ENCODE assay signal across 18 cellular contexts in the genomic region with DNA sequence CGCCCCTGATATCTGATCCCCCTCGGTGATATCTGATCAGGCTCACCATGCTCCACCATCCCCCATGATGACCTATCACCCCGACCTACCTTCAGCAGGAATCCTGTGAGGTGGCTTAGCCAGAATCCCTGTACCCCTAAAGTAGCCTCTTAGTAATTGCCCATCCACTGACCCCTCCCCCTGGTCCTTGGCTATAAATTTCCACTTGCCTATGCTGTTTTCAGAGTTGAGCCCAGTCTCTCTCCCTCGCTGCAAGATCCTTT.
DNase-seq lines count a peak whose midpoint lies in the region; ATAC-seq and TF ChIP-seq lines count a peak whose summit lies in the region.
"Had no signal": no experiment of that assay in that cellular context is flagged by ENCODE, and none has a peak within 500 bp of the region (broad histone marks: within the 10 kb centered on the region; RNA-seq: fewer than 3 reads in every experiment).

No MANE protein-coding gene starts in this region.

- H3K79me2 ChIP-seq in GM23338 (replicated peaks; ENCODE audit: insufficient read depth) (no peaks in the 10 kb centered on the region), neural progenitor cell (ENCODE audit: low read depth) (no peaks in the 10 kb centered on the region)

- H3K9ac ChIP-seq in endodermal cell (ENCODE audit: extremely low read depth, low read length, poor library complexity, severe bottlenecking) (no peak overlapping the region), neural progenitor cell (no peak overlapping the region)

- H3K9me3 Mint-ChIP-seq in GM23338 (no peaks in the 10 kb centered on the region; the same call in 2 of the 3 replicates), endodermal cell (no peaks in the 10 kb centered on the region), neural progenitor cell (peaks cover 11% of the 10 kb centered on the region)
- H3K9me3 Mint-ChIP-seq: CD8-positive, alpha-beta T cell; HFFc6 had no signal

- peaks cover 26% of the 10 kb centered on the region for H3K4me1 Mint-ChIP-seq in GM23338
- H3K4me1 Mint-ChIP-seq in endodermal cell: peaks cover 30% of the 10 kb centered on the region
- H3K4me1 Mint-ChIP-seq in neural progenitor cell: peaks cover 10% of the 10 kb centered on the region
- H3K4me1 Mint-ChIP-seq: CD14-positive monocyte had no signal

- H3K27ac ChIP-seq in C4-2B: peak overlapping the region; percentile 67
- H3K27ac ChIP-seq in GM23338 (ENCODE audit: low read depth): no peak overlapping the region
- H3K27ac ChIP-seq in endodermal cell (ENCODE audit: low read depth, low read length): no peak overlapping the region
- H3K27ac ChIP-seq in neural progenitor cell: no peak overlapping the region
- H3K27ac ChIP-seq: A549, HL-60 had no signal

- H3K27me3 ChIP-seq in GM23338 (ENCODE audit: insufficient read depth) (no peaks in the 10 kb centered on the region), endodermal cell (ENCODE audit: control insufficient read depth, insufficient read depth, low read length, poor library complexity, severe bottlenecking) (no peaks in the 10 kb centered on the region), neural progenitor cell (no peaks in the 10 kb centered on the region)
- H3K27me3 ChIP-seq: BE2C had no signal

- H3K36me3 Mint-ChIP-seq in GM23338 (ENCODE audit: low read depth): no peaks in the 10 kb centered on the region
- H3K36me3 Mint-ChIP-seq in endodermal cell (ENCODE audit: low read depth): no peaks in the 10 kb centered on the region
- H3K36me3 Mint-ChIP-seq in neural progenitor cell: no peaks in the 10 kb centered on the region
- H3K36me3 Mint-ChIP-seq: CD14-positive monocyte; CD8-positive, alpha-beta T cell had no signal

- H3K9me2 ChIP-seq in GM23338 (ENCODE audit: insufficient read depth): peaks cover 6% of the 10 kb centered on the region; the same call in 1 of the 2 replicates

- no peaks in the 10 kb centered on the region for H3K9me3 ChIP-seq in endodermal cell (ENCODE audit: control insufficient read depth, low read length)
- H3K9me3 ChIP-seq in neural progenitor cell (ENCODE audit: low read depth): no peaks in the 10 kb centered on the region
- H3K9me3 ChIP-seq: A549, BE2C had no signal

- TF ChIP-seq CTCF in C4-2B (conservative IDR thresholded peaks at IDR 0.05) (no peak), GM23338 (conservative IDR thresholded peaks at IDR 0.05; ENCODE audit: low read depth in 2 of 2) (no peak), endodermal cell (conservative IDR thresholded peaks at IDR 0.05) (no peak), neural progenitor cell (IDR thresholded peaks at IDR 0.05) (no peak)

- H3K4me3 Mint-ChIP-seq in GM23338 (no peak overlapping the region), endodermal cell (no peak overlapping the region), neural progenitor cell (no peak overlapping the region)
- H3K4me3 Mint-ChIP-seq: CD14-positive monocyte; CD8-positive, alpha-beta T cell; HFFc6 had no signal

- peak; percentile 75 for ATAC-seq in GM23338
- no peak for ATAC-seq in HG03354 (IDR thresholded peaks at IDR 0.05; ENCODE audit: poor library complexity, severe bottlenecking, unreplicated experiment)
- no peak for ATAC-seq in GM21381 (IDR thresholded peaks at IDR 0.05; ENCODE audit: unreplicated experiment)
- ATAC-seq: A549; CD8-positive, alpha-beta T cell had no signal

- H3K27me3 Mint-ChIP-seq in GM23338 (ENCODE audit: insufficient read depth, low read depth, poor library complexity): peaks cover 2% of the 10 kb centered on the region
- peaks cover 6% of the 10 kb centered on the region for H3K27me3 Mint-ChIP-seq in endodermal cell (ENCODE audit: insufficient read depth)
- H3K27me3 Mint-ChIP-seq in neural progenitor cell (ENCODE audit: insufficient read depth, low read depth): no peaks in the 10 kb centered on the region

- H3K4me2 ChIP-seq in GM23338 (no peak overlapping the region), neural progenitor cell (no peak overlapping the region)
- H3K4me2 ChIP-seq: A549 had no signal

- DNase-seq in GM23338 (ENCODE audit: low spot score) (peak; percentile 45), endodermal cell (no peak), neural progenitor cell (ENCODE audit: low spot score) (no peak), superior temporal gyrus (ENCODE audit: extremely low spot score) (no peak)
- DNase-seq: BE2C; CD8-positive, alpha-beta T cell; COR-L47; DMS153; DMS79 treated with DMSO at 0.1 percent for 48 hours; EL; HCEC 1CT; HFFc6 had no signal

- H2AFZ ChIP-seq in GM23338 (peak overlapping the region; percentile 24; the same call in 1 of the 2 replicates), neural progenitor cell (replicated peaks) (peak overlapping the region; percentile 17)

- WGBS in endodermal cell (ENCODE audit: insufficient coverage in 1 of 2, insufficient read length in 1 of 2), 2 experiments: 44 to 61% methylated on average over 3 to 4 of the region's 4 CpGs

- H3K36me3 ChIP-seq in GM23338 (ENCODE audit: insufficient read depth): no peaks in the 10 kb centered on the region
- H3K36me3 ChIP-seq in endodermal cell (ENCODE audit: control insufficient read depth, insufficient read depth, low read length): no peaks in the 10 kb centered on the region
- no peaks in the 10 kb centered on the region for H3K36me3 ChIP-seq in neural progenitor cell
- H3K36me3 ChIP-seq: BE2C had no signal

- H3K4me1 ChIP-seq in GM23338 (ENCODE audit: insufficient read depth) (peaks cover 7% of the 10 kb centered on the region; the same call in 1 of the 2 replicates), endodermal cell (ENCODE audit: control insufficient read depth, insufficient read depth, low read length) (peaks cover 11% of the 10 kb centered on the region), neural progenitor cell (peaks cover 5% of the 10 kb centered on the region)
- H3K4me1 ChIP-seq: A549, BE2C had no signal

- H3K4me3 ChIP-seq in GM23338 (no peak overlapping the region), endodermal cell (ENCODE audit: low read length) (no peak overlapping the region), neural progenitor cell (no peak overlapping the region)
- H3K4me3 ChIP-seq: A549 had no signal

- H4K20me1 ChIP-seq in GM23338 (replicated peaks; ENCODE audit: insufficient read depth) (no peaks in the 10 kb centered on the region), neural progenitor cell (ENCODE audit: low read depth) (no peaks in the 10 kb centered on the region)

- no peaks in the 10 kb centered on the region for H3F3A ChIP-seq in GM23338 (replicated peaks; ENCODE audit: low read depth)
- no peaks in the 10 kb centered on the region for H3F3A ChIP-seq in neural progenitor cell (ENCODE audit: low read depth)

- no peak overlapping the region for H3K27ac Mint-ChIP-seq in GM23338
- H3K27ac Mint-ChIP-seq in endodermal cell: peak overlapping the region; percentile 56
- no peak overlapping the region for H3K27ac Mint-ChIP-seq in neural progenitor cell
- H3K27ac Mint-ChIP-seq: CD8-positive, alpha-beta T cell; HFFc6 had no signal

TF ChIP-seq in GM23338, 12 proteins besides CTCF, POLR2A, EP300 and RAD21:
- TF ChIP-seq REST (IDR thresholded peaks at IDR 0.05; ENCODE audit: unreplicated experiment): no peak
- no peak for TF ChIP-seq EZH2phosphoT487 (IDR thresholded peaks at IDR 0.05; ENCODE audit: unreplicated experiment)
- no peak for TF ChIP-seq POLR2AphosphoS5 (IDR thresholded peaks at IDR 0.05; ENCODE audit: low read depth)
- TF ChIP-seq JUNB (IDR thresholded peaks at IDR 0.05; ENCODE audit: unreplicated experiment): no peak
- no peak for TF ChIP-seq ETS1 (IDR thresholded peaks at IDR 0.05)
